In the genomic region with DNA sequence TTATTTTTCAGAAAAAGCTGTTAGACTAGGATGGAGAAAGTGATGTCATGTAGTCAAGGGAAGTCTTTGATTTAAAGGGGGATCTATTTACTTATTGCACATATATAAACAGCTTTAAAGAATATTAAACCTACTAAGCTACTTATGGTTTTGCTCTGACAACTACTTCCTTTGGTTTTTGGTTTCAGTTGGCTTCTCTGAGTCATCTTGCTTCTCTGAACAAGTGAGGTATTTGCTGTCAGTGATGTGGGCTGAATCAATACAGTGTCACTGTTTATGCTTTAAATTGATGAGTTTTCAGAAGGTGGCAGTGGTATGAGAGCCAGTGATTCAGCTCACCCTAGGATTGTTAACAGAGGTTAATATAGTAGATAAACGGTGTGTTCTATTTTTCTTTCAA, we compare ENCODE assay signal across 9 cellular contexts.
DNase-seq lines count a peak whose midpoint lies in the region; ATAC-seq and TF ChIP-seq lines count a peak whose summit lies in the region.
"Had no signal": no experiment of that assay in that cellular context is flagged by ENCODE, and none has a peak within 500 bp of the region (broad histone marks: within the 10 kb centered on the region; RNA-seq: fewer than 3 reads in every experiment).

No MANE protein-coding gene starts in this region.

- no peak overlapping the region for H3K4me3 Mint-ChIP-seq in activated naive CD4-positive, alpha-beta T cell treated with anti-CD3 and anti-CD28 coated beads for 36 hours
- H3K4me3 Mint-ChIP-seq: neural crest cell had no signal

- H3K9me3 ChIP-seq in body of pancreas (no peaks in the 10 kb centered on the region), thyroid gland (no peaks in the 10 kb centered on the region)

- TF ChIP-seq POLR2A in body of pancreas (IDR thresholded peaks at IDR 0.05) = no peak
- TF ChIP-seq POLR2A in thyroid gland (IDR thresholded peaks at IDR 0.05) = no peak

- TF ChIP-seq CTCF in body of pancreas (IDR thresholded peaks at IDR 0.05) (no peak), thyroid gland (IDR thresholded peaks at IDR 0.05) (no peak)

- H3K27ac Mint-ChIP-seq in activated naive CD4-positive, alpha-beta T cell treated with anti-CD3 and anti-CD28 coated beads for 36 hours = no peak overlapping the region

- H3K4me1 Mint-ChIP-seq in activated naive CD4-positive, alpha-beta T cell treated with anti-CD3 and anti-CD28 coated beads for 36 hours (ENCODE audit: low read depth) = peaks cover 4% of the 10 kb centered on the region
- H3K4me1 Mint-ChIP-seq: neural crest cell had no signal

- 21 to 23% methylated on average over 1 of the region's 1 CpG for WGBS in body of pancreas, 2 donors
- WGBS in thyroid gland, 2 donors = 93 to 98% methylated on average over 1 of the region's 1 CpG

- intact Hi-C loops in activated naive CD4-positive, alpha-beta T cell treated with anti-CD3 and anti-CD28 coated beads for 36 hours (cut with micrococcal nuclease) = loop anchor here (2.0 kb wide), 2 partner anchors 76 to 232 kb away; a partner anchor contains a TSS
- intact Hi-C loops in body of pancreas (cut with DNase I) = no loop called here
- intact Hi-C loops in thyroid gland (cut with DNase I) = no loop called here

- H3K27me3 ChIP-seq in body of pancreas (peaks cover 0 to 3% of the 10 kb centered on the region in 2 donors), thyroid gland (no peaks in the 10 kb centered on the region)

- ATAC-seq in HG02943 (IDR thresholded peaks at IDR 0.05; ENCODE audit: low read depth, unreplicated experiment) = peak; percentile 99
- peak; percentile 96 for ATAC-seq in stimulated activated naive CD8-positive, alpha-beta T cell treated with anti-CD3 and anti-CD28 coated beads, Interleukin-15, Interleukin-2, amounts not matched to agents 100 U/mL and 50 U/mL, for 24 hours
- no peak for ATAC-seq in body of pancreas

- H3K9me3 Mint-ChIP-seq in activated naive CD4-positive, alpha-beta T cell treated with anti-CD3 and anti-CD28 coated beads for 36 hours = no peaks in the 10 kb centered on the region
- H3K9me3 Mint-ChIP-seq: neural crest cell had no signal

- H3K27me3 Mint-ChIP-seq in activated naive CD4-positive, alpha-beta T cell treated with anti-CD3 and anti-CD28 coated beads for 36 hours (ENCODE audit: low read depth) = peaks cover 28% of the 10 kb centered on the region

- H3K36me3 Mint-ChIP-seq in activated naive CD4-positive, alpha-beta T cell treated with anti-CD3 and anti-CD28 coated beads for 36 hours (ENCODE audit: low read depth) = no peaks in the 10 kb centered on the region

- H3K36me3 ChIP-seq in body of pancreas (replicated peaks in 1 of 2; ENCODE audit: insufficient read depth in 1 of 2, low read depth in 2 of 2) = no peaks in the 10 kb centered on the region
- H3K36me3 ChIP-seq in thyroid gland = no peaks in the 10 kb centered on the region

- peak; percentile 16 for DNase-seq in activated naive CD4-positive, alpha-beta T cell treated with anti-CD3 and anti-CD28 coated beads for 36 hours
- no peak for DNase-seq in activated naive CD4-positive, alpha-beta T cell treated with anti-CD3 and anti-CD28 coated beads, Interleukin-2, amount 50 U/mL, for 16 hours
- DNase-seq in RKO (ENCODE audit: low spot score) (peak; percentile 81), body of pancreas (no peak), thyroid gland (no peak), T1000 (lab: John Stamatoyannopoulos, UW) (no peak)
- DNase-seq in stimulated activated naive CD8-positive, alpha-beta T cell treated with anti-CD3 and anti-CD28 coated beads, Interleukin-15, Interleukin-2, amounts not matched to agents 100 U/mL and 50 U/mL, for 24 hours = no peak

- H3K4me3 ChIP-seq in body of pancreas (no peak overlapping the region), thyroid gland (replicated peaks in 1 of 3) (no peak overlapping the region)

- CTCF ChIA-PET in activated naive CD4-positive, alpha-beta T cell treated with anti-CD3 and anti-CD28 coated beads for 36 hours (lab: Charles Lee) = no interaction called here

- H3K4me1 ChIP-seq in body of pancreas = no peaks in the 10 kb centered on the region
- no peaks in the 10 kb centered on the region for H3K4me1 ChIP-seq in thyroid gland

- no peak overlapping the region for H3K27ac ChIP-seq in body of pancreas
- no peak overlapping the region for H3K27ac ChIP-seq in thyroid gland

Comparison
In these comparisons a context has a peak if more than half of its experiments do, and no peak if none do; other contexts are left out.
1. DNase-seq: peak in activated naive CD4-positive, alpha-beta T cell treated with anti-CD3 and anti-CD28 coated beads for 36 hours (single experiment) and RKO (single experiment); none in activated naive CD4-positive, alpha-beta T cell treated with anti-CD3 and anti-CD28 coated beads, Interleukin-2, amount 50 U/mL, for 16 hours (single experiment), stimulated activated naive CD8-positive, alpha-beta T cell treated with anti-CD3 and anti-CD28 coated beads, Interleukin-15, Interleukin-2, amounts not matched to agents 100 U/mL and 50 U/mL, for 24 hours (single experiment), body of pancreas (0 of 4), thyroid gland (0 of 2) and T1000 (single experiment).